ENCODE assay signal across 12 cellular contexts in the genomic region with DNA sequence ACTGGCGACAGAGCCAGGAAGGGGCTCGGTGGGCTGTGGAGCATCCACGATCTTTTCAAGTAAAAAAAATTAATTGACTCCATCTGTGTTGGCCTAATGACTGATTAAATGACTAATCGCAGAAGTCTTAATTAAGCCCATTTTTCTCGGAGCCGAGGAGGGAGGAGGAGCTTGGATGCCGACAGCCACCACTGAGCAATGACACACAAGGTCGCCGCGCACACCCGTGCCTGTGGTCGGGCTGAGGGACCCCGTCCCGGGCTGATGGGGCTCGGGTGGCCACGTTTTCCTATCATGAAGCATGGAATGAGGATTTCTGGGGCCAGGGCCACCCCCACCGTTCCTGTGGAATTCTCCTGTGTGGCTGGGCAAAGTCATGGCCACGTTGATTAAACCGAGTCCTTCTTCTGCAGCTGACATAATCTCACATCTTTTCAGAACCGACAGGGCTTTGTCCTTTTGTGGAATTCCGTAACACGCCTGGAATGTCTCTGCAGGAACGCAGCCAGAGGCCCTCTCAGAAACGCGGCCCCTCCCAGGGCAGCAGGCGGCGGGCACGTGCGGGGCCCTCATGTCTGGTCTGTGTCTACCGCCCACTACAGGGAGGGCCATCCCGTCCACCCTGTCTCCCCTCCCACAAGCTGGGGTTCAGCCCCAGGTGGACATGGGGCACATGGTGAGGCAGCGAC.
DNase-seq lines count a peak whose midpoint lies in the region; ATAC-seq, FAIRE-seq and TF ChIP-seq lines count a peak whose summit lies in the region.
"Had no signal": no experiment of that assay in that cellular context is flagged by ENCODE, and none has a peak within 500 bp of the region (broad histone marks: within the 10 kb centered on the region; RNA-seq: fewer than 3 reads in every experiment).

No MANE protein-coding gene starts in this region.

- H3K4me1 ChIP-seq in GM23248 (ENCODE audit: insufficient read depth) (peaks cover 6% of the 10 kb centered on the region; the same call in 1 of the 2 replicates), HepG2 (ENCODE audit: insufficient read depth, low read length) (peaks cover 21% of the 10 kb centered on the region), stomach smooth muscle (ENCODE audit: control insufficient read depth, insufficient read depth, low read length) (peaks cover 18% of the 10 kb centered on the region)

- no peaks in the 10 kb centered on the region for H3K9me2 ChIP-seq in GM23248 (ENCODE audit: insufficient read depth)

- DNase-seq in GM23248 (peak; percentile 96), dedifferentiated amniotic fluid mesenchymal stem cell (ENCODE audit: extremely low spot score) (peak; percentile 80), HepG2 (ENCODE audit: low spot score) (peak; percentile 69), NCI-H774 (lab: John Stamatoyannopoulos, UW) (no peak)
- DNase-seq in activated effector memory CD4-positive, alpha-beta T cell treated with Interleukin-2 at 50 U/mL for 16 hours, result no peak
- no peak for DNase-seq in activated CD4-positive, alpha-beta T cell treated with anti-CD3 and anti-CD28 coated beads, Interleukin-2, amount 50 U/mL, for 1 hour
- DNase-seq: activated CD4-positive, alpha-beta T cell treated with anti-CD3 and anti-CD28 coated beads for 36 hours; NCI-H2107; occipital lobe had no signal

- no TSS peak for BruUV-seq in HepG2 (replicated peaks; lab: Mats Ljungman, UMichigan)

- intact Hi-C loops in HepG2 (cut with micrococcal nuclease; ENCODE audit: unreplicated experiment), result no loop called here

- H3K9me3 ChIP-seq in GM23248 (ENCODE audit: low read depth) (no peaks in the 10 kb centered on the region), HepG2 (ENCODE audit: low read length) (no peaks in the 10 kb centered on the region), stomach smooth muscle (ENCODE audit: control insufficient read depth in 2 of 2, low read length in 2 of 2) (no peaks in the 10 kb centered on the region)

- H3K4me3 ChIP-seq in GM23248 (peak overlapping the region; percentile 45), HepG2 (replicated peaks in 1 of 3; ENCODE audit: insufficient read depth in 1 of 3, low read depth in 2 of 3, low read length in 3 of 3) (no peak overlapping the region), stomach smooth muscle (ENCODE audit: low read length in 2 of 2) (peak overlapping the region in 1 of 2 donors; percentile 44)

- CTCF ChIA-PET in HepG2 (lab: Yijun Ruan, JAX; ENCODE audit: low intra/inter-chr PET ratio, low total read pairs), result interaction anchor here (1.5 kb wide), 1 partner anchor 51 kb away, joined by 3 read pairs; no protein-coding TSS in a partner anchor

- TF ChIP-seq EP300 in HepG2 (IDR thresholded peaks at IDR 0.05; ENCODE audit: low read depth in 2 of 2, low read length in 2 of 2), result no peak
- TF ChIP-seq EP300 in HepG2 (CRISPR knock-in tag; IDR thresholded peaks at IDR 0.05; ENCODE audit: borderline replicate concordance), result peak; percentile 28; the same call in 1 of the 2 replicates

- POLR2A ChIA-PET in HepG2 (lab: Yijun Ruan, JAX), result no interaction called here

- no peak for TF ChIP-seq RAD21 in HepG2 (CRISPR knock-in tag; IDR thresholded peaks at IDR 0.05)

- peak; percentile 24; the same call in 1 of the 2 replicates for TF ChIP-seq CTCF in HepG2 (CRISPR knock-in tag; IDR thresholded peaks at IDR 0.05)

- in situ Hi-C loops in GM23248 (cut with MboI), result no loop called here
- in situ Hi-C loops in HepG2 (cut with HindIII; ENCODE audit: extremely low pct_ligation_motif_present, low pct_unique_long_range_greater_than_20kb), result no loop called here

- no peaks in the 10 kb centered on the region for H3K27me3 ChIP-seq in GM23248 (replicated peaks; ENCODE audit: insufficient read depth)
- H3K27me3 ChIP-seq in HepG2 (ENCODE audit: control insufficient read depth in 1 of 2, insufficient read depth in 2 of 2, low read length in 2 of 2), result peaks cover 16 to 92% of the 10 kb centered on the region in 2 experiments
- no peaks in the 10 kb centered on the region for H3K27me3 ChIP-seq in stomach smooth muscle (ENCODE audit: control insufficient read depth in 1 of 2, insufficient read depth in 2 of 2, low read length in 2 of 2)

- H4K20me1 ChIP-seq in GM23248 (ENCODE audit: insufficient read depth) (no peaks in the 10 kb centered on the region), HepG2 (ENCODE audit: insufficient read depth, low read length) (no peaks in the 10 kb centered on the region)

- no peak for TF ChIP-seq POLR2A in HepG2 (IDR thresholded peaks at IDR 0.05; ENCODE audit: insufficient read depth in 1 of 2, low read depth in 2 of 2, low read length in 2 of 2)

- peak overlapping the region; percentile 82 for H3K4me2 ChIP-seq in GM23248 (ENCODE audit: unreplicated experiment)
- H3K4me2 ChIP-seq in HepG2 (ENCODE audit: low read depth, low read length), result peak overlapping the region; percentile 21; the same call in 1 of the 2 replicates

- no peaks in the 10 kb centered on the region for H3F3A ChIP-seq in GM23248 (ENCODE audit: insufficient read depth)

- peak; percentile 48 for ATAC-seq in HepG2
- no peak for ATAC-seq in GM19455 (IDR thresholded peaks at IDR 0.05; ENCODE audit: unreplicated experiment)
- ATAC-seq: activated CD4-positive, alpha-beta T cell treated with anti-CD3 and anti-CD28 coated beads for 36 hours had no signal

- H3K79me2 ChIP-seq in GM23248 (ENCODE audit: insufficient read depth) (no peaks in the 10 kb centered on the region), HepG2 (ENCODE audit: insufficient read depth, low read length) (no peaks in the 10 kb centered on the region)

- WGBS in GM23248 (ENCODE audit: low coverage in 1 of 2, low lambda C conversion rate in 2 of 2, missing lambda C conversion rate in 2 of 2), 2 experiments, result 3 to 4% methylated on average over 32 of the region's 32 CpGs
- 42% methylated on average over 19 of the region's 32 CpGs for WGBS in HepG2 (ENCODE audit: low lambda C conversion rate)

- FAIRE-seq in HepG2 (lab: Jason Lieb, UNC), result no peak
- FAIRE-seq: RCC 7860 had no signal

- H3K9ac ChIP-seq in GM23248 (peak overlapping the region; percentile 78), HepG2 (ENCODE audit: insufficient read depth, low read depth, low read length) (0 out of 2 replicates have a peak overlapping the region, but pooled peaks have one; percentile 11), stomach smooth muscle (ENCODE audit: low read length in 2 of 2) (peak overlapping the region; percentile 21 to 47)

- H3K27ac ChIP-seq in GM23248 (peak overlapping the region; percentile 69), HepG2 (ENCODE audit: extremely low read length, insufficient read depth, low read length) (no peak overlapping the region), stomach smooth muscle (ENCODE audit: low read length) (peak overlapping the region; percentile 6)

- H3K36me3 ChIP-seq in GM23248 (ENCODE audit: low read depth) (no peaks in the 10 kb centered on the region), HepG2 (replicated peaks in 1 of 2; ENCODE audit: control insufficient read depth in 1 of 2, insufficient read depth in 2 of 2, low read length in 2 of 2) (no peaks in the 10 kb centered on the region), stomach smooth muscle (ENCODE audit: control insufficient read depth in 2 of 2, insufficient read depth in 2 of 2, low read length in 2 of 2) (no peaks in the 10 kb centered on the region)

- H2AFZ ChIP-seq in GM23248, result peak overlapping the region; percentile 68
- no peak overlapping the region for H2AFZ ChIP-seq in HepG2 (ENCODE audit: low read length)

TF ChIP-seq in HepG2, 621 proteins besides CTCF, POLR2A, EP300 and RAD21 (continues in another document):
- no peak for TF ChIP-seq IKZF4 (CRISPR knock-in tag; IDR thresholded peaks at IDR 0.05; ENCODE audit: borderline replicate concordance, low read depth, not compliant biosample characterization)
- TF ChIP-seq ZNF747 (CRISPR knock-in tag; IDR thresholded peaks at IDR 0.05; ENCODE audit: borderline replicate concordance), result no peak
- TF ChIP-seq SNAPC2 (CRISPR knock-in tag; IDR thresholded peaks at IDR 0.05), result no peak
- TF ChIP-seq, protein P1, sequence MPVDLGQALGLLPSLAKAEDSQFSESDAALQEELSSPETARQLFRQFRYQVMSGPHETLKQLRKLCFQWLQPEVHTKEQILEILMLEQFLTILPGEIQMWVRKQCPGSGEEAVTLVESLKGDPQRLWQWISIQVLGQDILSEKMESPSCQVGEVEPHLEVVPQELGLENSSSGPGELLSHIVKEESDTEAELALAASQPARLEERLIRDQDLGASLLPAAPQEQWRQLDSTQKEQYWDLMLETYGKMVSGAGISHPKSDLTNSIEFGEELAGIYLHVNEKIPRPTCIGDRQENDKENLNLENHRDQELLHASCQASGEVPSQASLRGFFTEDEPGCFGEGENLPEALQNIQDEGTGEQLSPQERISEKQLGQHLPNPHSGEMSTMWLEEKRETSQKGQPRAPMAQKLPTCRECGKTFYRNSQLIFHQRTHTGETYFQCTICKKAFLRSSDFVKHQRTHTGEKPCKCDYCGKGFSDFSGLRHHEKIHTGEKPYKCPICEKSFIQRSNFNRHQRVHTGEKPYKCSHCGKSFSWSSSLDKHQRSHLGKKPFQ (CRISPR knock-in tag; IDR thresholded peaks at IDR 0.05; ENCODE audit: insufficient replicate concordance), result no peak
- 0 out of 2 replicates have a peak, but pooled peaks have one; percentile 27 for TF ChIP-seq TGIF2 (CRISPR knock-in tag; IDR thresholded peaks at IDR 0.05)
- no peak for TF ChIP-seq ZBTB46 (CRISPR knock-in tag; IDR thresholded peaks at IDR 0.05; ENCODE audit: borderline replicate concordance)
- no peak for TF ChIP-seq FOXK2 (IDR thresholded peaks at IDR 0.05)
- 0 out of 2 replicates have a peak, but pooled peaks have one; percentile 25 for TF ChIP-seq EZH2 (conservative IDR thresholded peaks at IDR 0.05; ENCODE audit: low read depth, low read length)
- 0 out of 2 replicates have a peak, but pooled peaks have one; percentile 36 for TF ChIP-seq PITX1 (CRISPR knock-in tag; IDR thresholded peaks at IDR 0.05)
- TF ChIP-seq ZNF792 (CRISPR knock-in tag; IDR thresholded peaks at IDR 0.05), result no peak

Comparison
In these comparisons a context has a peak if more than half of its experiments do, and no peak if none do; other contexts are left out.
1. DNase-seq: peak in GM23248 (single experiment), dedifferentiated amniotic fluid mesenchymal stem cell (single experiment) and HepG2 (single experiment); none in NCI-H774 (single experiment), activated effector memory CD4-positive, alpha-beta T cell treated with Interleukin-2 at 50 U/mL for 16 hours (single experiment) and activated CD4-positive, alpha-beta T cell treated with anti-CD3 and anti-CD28 coated beads, Interleukin-2, amount 50 U/mL, for 1 hour (single experiment).
2. H3K9ac ChIP-seq: peak in every context shown above with its lines; median percentile 78 in GM23248; 34 in stomach smooth muscle; 11 in HepG2.